Comparison of ENCODE assay signal across 14 cellular contexts in genomic region chr11:113240790-113241189, GRCh38.
"Had no signal": no experiment of that assay in that cellular context is flagged by ENCODE, and none has a peak within 500 bp of the region (broad histone marks: within the 10 kb centered on the region; RNA-seq: fewer than 3 reads in every experiment).

No MANE protein-coding gene starts in this region.

- H3K27me3 ChIP-seq: cardiac muscle cell, colonic mucosa, thyroid gland, uterus had no signal

- H3K36me3 ChIP-seq: colonic mucosa, pancreas, uterus had no signal

- H3K4me1 ChIP-seq: colonic mucosa, foreskin keratinocyte, pancreas, thyroid gland, uterus had no signal

- H3K4me3 ChIP-seq: cardiac muscle cell, colonic mucosa, pancreas, thyroid gland, uterus had no signal

- DNase-seq: activated CD4-positive, alpha-beta memory T cell treated with anti-CD3 and anti-CD28 coated beads, Interleukin-2, amount 10 ng/mL, durations not matched to agents 7 days and 5 days; activated CD4-positive, alpha-beta T cell treated with anti-CD3 and anti-CD28 coated beads for 4 hours; activated naive CD4-positive, alpha-beta T cell treated with anti-CD3 and anti-CD28 coated beads, Interleukin-2, amount 10 ng/mL, durations not matched to agents 7 days and 5 days; activated T-cell treated with anti-CD3 and anti-CD28 coated beads, Interleukin-2, amount 50 U/mL, for 24 hours; colonic mucosa; effector CD8-positive, alpha-beta T cell; foreskin keratinocyte; immature natural killer cell; T-helper 17 cell; thyroid gland; uterus had no signal

- ATAC-seq: foreskin keratinocyte; stimulated activated effector memory CD8-positive, alpha-beta T cell treated with anti-CD3 and anti-CD28 coated beads, Interleukin-12 subunit alpha, Interleukin-12 subunit beta, amount 100 ng/mL, for 72 hours; T-helper 17 cell had no signal

- H3K27ac ChIP-seq: cardiac muscle cell, colonic mucosa, foreskin keratinocyte, pancreas, thyroid gland, uterus had no signal

- H3K9me3 ChIP-seq: colonic mucosa, pancreas, thyroid gland, uterus had no signal
